Comparison of ENCODE assay signal across 14 cellular contexts in the genomic region with DNA sequence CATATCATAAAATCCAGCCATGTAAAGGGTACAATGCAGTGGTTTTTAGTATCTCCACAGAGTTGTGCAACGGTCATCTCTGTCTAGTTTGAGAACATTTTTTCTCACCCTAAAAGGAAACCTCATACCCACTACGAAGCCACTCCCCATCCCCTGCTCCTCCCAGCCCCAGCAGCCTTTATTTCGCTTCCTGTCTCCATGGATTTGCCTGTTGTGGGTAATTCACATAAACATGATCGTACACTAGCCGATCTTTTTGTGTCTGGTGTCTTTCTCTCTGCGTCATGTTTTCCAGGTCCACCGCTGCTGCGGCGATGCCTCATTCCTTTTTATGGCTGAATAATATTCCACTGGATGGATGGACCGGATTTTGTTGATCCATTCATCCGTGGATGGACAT. TPM values are rescaled to one million over a fixed set of nuclear protein-coding genes. Genes with fewer than 3 reads are reported as not detected.
A peak's percentile ranks its signal among the peaks of the same experiment; 100 is the strongest.
DNase-seq lines count a peak whose midpoint lies in the region; ATAC-seq and TF ChIP-seq lines count a peak whose summit lies in the region.
"Had no signal": no experiment of that assay in that cellular context is flagged by ENCODE, and none has a peak within 500 bp of the region (broad histone marks: within the 10 kb centered on the region; RNA-seq: fewer than 3 reads in every experiment).

No MANE protein-coding gene starts in this region.

- 0 out of 2 replicates have a peak overlapping the region, but pooled peaks have one; percentile 21 for H3K9ac ChIP-seq in GM23248
- H3K9ac ChIP-seq: KMS-11 had no signal

- ATAC-seq in WTC11 (no peak), gastrocnemius medialis (no peak), GM21423 (IDR thresholded peaks at IDR 0.05; ENCODE audit: unreplicated experiment) (no peak), HG03442 (IDR thresholded peaks at IDR 0.05; ENCODE audit: unreplicated experiment) (no peak)

- H2AFZ ChIP-seq in GM23248: no peak overlapping the region

- no peak overlapping the region for H3K4me2 ChIP-seq in GM23248 (ENCODE audit: unreplicated experiment)
- H3K4me2 ChIP-seq: KMS-11 had no signal

- intact Hi-C loops in gastrocnemius medialis (cut with DNase I; ENCODE audit: low total_unique reads): no loop called here
- intact Hi-C loops in activated T-helper 2 cell treated with anti-CD3 and anti-CD28 coated beads, Interferon-gamma antibody, Interleukin-2, Interleukin-4, amounts not matched to agents 10 μg/mL and 5 μg/mL and 100 μg/mL, durations not matched to agents 14 hours and 24 hours and 36 hours (cut with micrococcal nuclease): no loop called here

- H3K79me2 ChIP-seq in GM23248 (ENCODE audit: insufficient read depth): peaks cover 100% of the 10 kb centered on the region

- peaks cover 13% of the 10 kb centered on the region for H3K4me1 ChIP-seq in GM23248 (ENCODE audit: insufficient read depth)
- H3K4me1 ChIP-seq in gastrocnemius medialis: peaks cover 33 to 41% of the 10 kb centered on the region in 2 donors
- H3K4me1 ChIP-seq: colonic mucosa, HAP-1 had no signal

- TF ChIP-seq CTCF in WTC11 (IDR thresholded peaks at IDR 0.05): no peak
- no peak for TF ChIP-seq CTCF in fibroblast of villous mesenchyme (IDR thresholded peaks at IDR 0.05; ENCODE audit: insufficient read depth, low read depth, low read length)
- TF ChIP-seq CTCF in gastrocnemius medialis (IDR thresholded peaks at IDR 0.05 in 4 of 5, conservative IDR thresholded peaks at IDR 0.05 in 1 of 5): no peak

- no peak for TF ChIP-seq POLR2A in gastrocnemius medialis (IDR thresholded peaks at IDR 0.05)

- H3K27me3 ChIP-seq in GM23248 (replicated peaks; ENCODE audit: insufficient read depth) (no peaks in the 10 kb centered on the region), gastrocnemius medialis (no peaks in the 10 kb centered on the region)
- H3K27me3 ChIP-seq: colonic mucosa, SJSA1 had no signal

- H3K9me2 ChIP-seq in GM23248 (ENCODE audit: insufficient read depth): no peaks in the 10 kb centered on the region

- peak; percentile 20 for DNase-seq in GM23248
- no peak for DNase-seq in WTC11 (ENCODE audit: low spot score)
- DNase-seq in fibroblast of villous mesenchyme (ENCODE audit: low read depth): peak; percentile 98
- no peak for DNase-seq in gastrocnemius medialis
- no peak for DNase-seq in NCI-H748 (lab: John Stamatoyannopoulos, UW; ENCODE audit: unreplicated experiment)
- DNase-seq in activated T-helper 2 cell treated with anti-CD3 and anti-CD28 coated beads, Interferon-gamma antibody, Interleukin-2, Interleukin-4, amounts not matched to agents 10 μg/mL and 5 μg/mL and 100 μg/mL, durations not matched to agents 14 hours and 24 hours and 36 hours (ENCODE audit: low spot score): no peak
- DNase-seq: colonic mucosa; hippocampal formation; stimulated activated CD4-positive, alpha-beta T cell treated with anti-CD3 and anti-CD28 coated beads, Interleukin-12 subunit alpha, Interleukin-12 subunit beta, amount 100 ng/mL, for 4 hours had no signal

- H3K36me3 ChIP-seq in GM23248 (ENCODE audit: low read depth) (no peaks in the 10 kb centered on the region), gastrocnemius medialis (no peaks in the 10 kb centered on the region)
- H3K36me3 ChIP-seq: colonic mucosa, HAP-1 had no signal

- no peak overlapping the region for H3K4me3 ChIP-seq in GM23248
- no peak overlapping the region for H3K4me3 ChIP-seq in fibroblast of villous mesenchyme (ENCODE audit: low read depth, low read length)
- no peak overlapping the region for H3K4me3 ChIP-seq in gastrocnemius medialis
- H3K4me3 ChIP-seq: colonic mucosa, HAP-1, SJSA1 had no signal

- H4K20me1 ChIP-seq in GM23248 (ENCODE audit: insufficient read depth): peaks cover 8% of the 10 kb centered on the region; the same call in 1 of the 2 replicates

- POLR2A ChIA-PET in WTC11 (lab: Charles Lee): no interaction called here

- peak overlapping the region; percentile 82 for H3K27ac Mint-ChIP-seq in WTC11
- no peak overlapping the region for H3K27ac Mint-ChIP-seq in activated T-helper 2 cell treated with anti-CD3 and anti-CD28 coated beads, Interferon-gamma antibody, Interleukin-2, Interleukin-4, amounts not matched to agents 10 μg/mL and 5 μg/mL and 100 μg/mL, durations not matched to agents 14 hours and 24 hours and 36 hours

- H3K27ac ChIP-seq in GM23248 (peak overlapping the region; percentile 32; the same call in 1 of the 2 replicates), gastrocnemius medialis (peak overlapping the region; percentile 76 to 88 (median 78))
- H3K27ac ChIP-seq: colonic mucosa, KMS-11, SJSA1 had no signal

- H3K9me3 ChIP-seq in GM23248 (ENCODE audit: low read depth) (no peaks in the 10 kb centered on the region), gastrocnemius medialis (no peaks in the 10 kb centered on the region)
- H3K9me3 ChIP-seq: colonic mucosa, HAP-1, SJSA1 had no signal

- H3K36me3 Mint-ChIP-seq in WTC11: peaks cover 8% of the 10 kb centered on the region
- peaks cover 5% of the 10 kb centered on the region for H3K36me3 Mint-ChIP-seq in activated T-helper 2 cell treated with anti-CD3 and anti-CD28 coated beads, Interferon-gamma antibody, Interleukin-2, Interleukin-4, amounts not matched to agents 10 μg/mL and 5 μg/mL and 100 μg/mL, durations not matched to agents 14 hours and 24 hours and 36 hours (ENCODE audit: low read depth)

- H3K4me1 Mint-ChIP-seq in WTC11: peaks cover 24% of the 10 kb centered on the region
- peaks cover 6% of the 10 kb centered on the region for H3K4me1 Mint-ChIP-seq in activated T-helper 2 cell treated with anti-CD3 and anti-CD28 coated beads, Interferon-gamma antibody, Interleukin-2, Interleukin-4, amounts not matched to agents 10 μg/mL and 5 μg/mL and 100 μg/mL, durations not matched to agents 14 hours and 24 hours and 36 hours (ENCODE audit: low read depth)

- H3F3A ChIP-seq in GM23248 (ENCODE audit: insufficient read depth): peaks cover 5% of the 10 kb centered on the region; the same call in 1 of the 2 replicates

- WGBS in GM23248 (ENCODE audit: low coverage in 1 of 2, low lambda C conversion rate in 2 of 2, missing lambda C conversion rate in 2 of 2), 2 experiments: 92 to 97% methylated on average over 11 of the region's 11 CpGs

- CTCF ChIA-PET in WTC11 (lab: Charles Lee): no interaction called here

- H3K4me3 Mint-ChIP-seq in WTC11: no peak overlapping the region
- no peak overlapping the region for H3K4me3 Mint-ChIP-seq in activated T-helper 2 cell treated with anti-CD3 and anti-CD28 coated beads, Interferon-gamma antibody, Interleukin-2, Interleukin-4, amounts not matched to agents 10 μg/mL and 5 μg/mL and 100 μg/mL, durations not matched to agents 14 hours and 24 hours and 36 hours (ENCODE audit: low read depth)

- H3K9me3 Mint-ChIP-seq in WTC11: no peaks in the 10 kb centered on the region
- H3K9me3 Mint-ChIP-seq in activated T-helper 2 cell treated with anti-CD3 and anti-CD28 coated beads, Interferon-gamma antibody, Interleukin-2, Interleukin-4, amounts not matched to agents 10 μg/mL and 5 μg/mL and 100 μg/mL, durations not matched to agents 14 hours and 24 hours and 36 hours: no peaks in the 10 kb centered on the region

- H3K27me3 Mint-ChIP-seq in WTC11 (ENCODE audit: low read depth): no peaks in the 10 kb centered on the region
- H3K27me3 Mint-ChIP-seq in activated T-helper 2 cell treated with anti-CD3 and anti-CD28 coated beads, Interferon-gamma antibody, Interleukin-2, Interleukin-4, amounts not matched to agents 10 μg/mL and 5 μg/mL and 100 μg/mL, durations not matched to agents 14 hours and 24 hours and 36 hours (ENCODE audit: low read depth): no peaks in the 10 kb centered on the region

- in situ Hi-C loops in GM23248 (cut with MboI): no loop called here
- in situ Hi-C loops in gastrocnemius medialis (cut with MboI; ENCODE audit: low sequenced_read_pairs in 4 of 4): no loop called here

TF ChIP-seq in WTC11, 78 proteins besides CTCF, POLR2A, EP300 and RAD21 (continues in another document):
- TF ChIP-seq RELA (CRISPR knock-in tag; IDR thresholded peaks at IDR 0.05; ENCODE audit: borderline replicate concordance): no peak
- TF ChIP-seq ZNF121 (CRISPR knock-in tag; IDR thresholded peaks at IDR 0.05): no peak
- TF ChIP-seq, protein P1, sequence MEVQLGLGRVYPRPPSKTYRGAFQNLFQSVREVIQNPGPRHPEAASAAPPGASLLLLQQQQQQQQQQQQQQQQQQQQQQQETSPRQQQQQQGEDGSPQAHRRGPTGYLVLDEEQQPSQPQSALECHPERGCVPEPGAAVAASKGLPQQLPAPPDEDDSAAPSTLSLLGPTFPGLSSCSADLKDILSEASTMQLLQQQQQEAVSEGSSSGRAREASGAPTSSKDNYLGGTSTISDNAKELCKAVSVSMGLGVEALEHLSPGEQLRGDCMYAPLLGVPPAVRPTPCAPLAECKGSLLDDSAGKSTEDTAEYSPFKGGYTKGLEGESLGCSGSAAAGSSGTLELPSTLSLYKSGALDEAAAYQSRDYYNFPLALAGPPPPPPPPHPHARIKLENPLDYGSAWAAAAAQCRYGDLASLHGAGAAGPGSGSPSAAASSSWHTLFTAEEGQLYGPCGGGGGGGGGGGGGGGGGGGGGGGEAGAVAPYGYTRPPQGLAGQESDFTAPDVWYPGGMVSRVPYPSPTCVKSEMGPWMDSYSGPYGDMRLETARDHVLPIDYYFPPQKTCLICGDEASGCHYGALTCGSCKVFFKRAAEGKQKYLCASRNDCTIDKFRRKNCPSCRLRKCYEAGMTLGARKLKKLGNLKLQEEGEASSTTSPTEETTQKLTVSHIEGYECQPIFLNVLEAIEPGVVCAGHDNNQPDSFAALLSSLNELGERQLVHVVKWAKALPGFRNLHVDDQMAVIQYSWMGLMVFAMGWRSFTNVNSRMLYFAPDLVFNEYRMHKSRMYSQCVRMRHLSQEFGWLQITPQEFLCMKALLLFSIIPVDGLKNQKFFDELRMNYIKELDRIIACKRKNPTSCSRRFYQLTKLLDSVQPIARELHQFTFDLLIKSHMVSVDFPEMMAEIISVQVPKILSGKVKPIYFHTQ (CRISPR knock-in tag; IDR thresholded peaks at IDR 0.05): no peak
- no peak for TF ChIP-seq NR3C1 (CRISPR knock-in tag; conservative IDR thresholded peaks at IDR 0.05; ENCODE audit: low read depth)
- TF ChIP-seq, protein P2, sequence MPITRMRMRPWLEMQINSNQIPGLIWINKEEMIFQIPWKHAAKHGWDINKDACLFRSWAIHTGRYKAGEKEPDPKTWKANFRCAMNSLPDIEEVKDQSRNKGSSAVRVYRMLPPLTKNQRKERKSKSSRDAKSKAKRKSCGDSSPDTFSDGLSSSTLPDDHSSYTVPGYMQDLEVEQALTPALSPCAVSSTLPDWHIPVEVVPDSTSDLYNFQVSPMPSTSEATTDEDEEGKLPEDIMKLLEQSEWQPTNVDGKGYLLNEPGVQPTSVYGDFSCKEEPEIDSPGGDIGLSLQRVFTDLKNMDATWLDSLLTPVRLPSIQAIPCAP (CRISPR knock-in tag; IDR thresholded peaks at IDR 0.05): no peak

RNA-seq across cellular contexts. Expression of a gene that starts 28.6 kb away (rescaled TPM):
- 0.86 and 3.8 TPM in 2 replicates for total RNA-seq in GM23248 (2014; rRNA removed; shearing (Covaris generic))
- polyA plus RNA-seq in GM23248 (2016; fragmentation: Nextera tagmentation; extraction: Ambion mirVana): 0.81 and 1.1 TPM in 2 replicates
- 23.0 to 30.3 TPM (median 26.0 TPM) in 3 replicates for total RNA-seq in WTC11 (2021)
- total RNA-seq in fibroblast of villous mesenchyme: 3.0 and 5.2 TPM in 2 replicates
- total RNA-seq in gastrocnemius medialis: 10 to 100 TPM in 3 of 4 donors, 1 to 10 TPM in 1; 8.4 to 35.2 (median 28.7) TPM
- total RNA-seq in activated T-helper 2 cell treated with anti-CD3 and anti-CD28 coated beads, Interferon-gamma antibody, Interleukin-2, Interleukin-4, amounts not matched to agents 10 μg/mL and 5 μg/mL and 100 μg/mL, durations not matched to agents 14 hours and 24 hours and 36 hours: 12.0 and 12.2 TPM in 2 replicates

Comparison
In these comparisons a context has a peak if more than half of its experiments do, and no peak if none do; other contexts are left out.
1. DNase-seq: peak in GM23248 (single experiment) and fibroblast of villous mesenchyme (single experiment); none in WTC11 (single experiment), gastrocnemius medialis (0 of 2), NCI-H748 (single experiment) and activated T-helper 2 cell treated with anti-CD3 and anti-CD28 coated beads, Interferon-gamma antibody, Interleukin-2, Interleukin-4, amounts not matched to agents 10 μg/mL and 5 μg/mL and 100 μg/mL, durations not matched to agents 14 hours and 24 hours and 36 hours (single experiment).